Comparison of ENCODE assay signal across 28 cellular contexts in the genomic region with DNA sequence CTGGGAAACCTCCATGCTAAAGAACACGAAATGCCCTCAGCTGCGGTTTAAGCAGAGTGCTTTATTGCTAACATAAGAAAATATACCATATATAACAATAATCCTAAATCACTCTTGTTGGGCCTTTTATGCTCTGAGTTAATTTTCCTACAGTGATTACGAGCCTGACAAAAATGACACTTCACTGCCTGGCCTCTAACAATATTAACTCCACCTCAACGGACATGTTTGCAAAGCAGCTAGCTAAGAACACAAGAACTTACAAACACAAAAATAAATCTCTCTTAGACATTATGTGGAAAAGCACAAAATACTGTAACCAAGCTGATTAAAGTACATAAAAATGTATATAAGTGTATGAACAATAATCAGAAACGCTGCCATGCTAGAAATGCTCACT.
DNase-seq lines count a peak whose midpoint lies in the region; ATAC-seq and TF ChIP-seq lines count a peak whose summit lies in the region.
"Had no signal": no experiment of that assay in that cellular context is flagged by ENCODE, and none has a peak within 500 bp of the region (broad histone marks: within the 10 kb centered on the region; RNA-seq: fewer than 3 reads in every experiment).

No MANE protein-coding gene starts in this region.

- H3K79me2 ChIP-seq in ACC112 (ENCODE audit: control insufficient read depth, insufficient read depth, low read length, unreplicated experiment): peaks cover 69% of the 10 kb centered on the region
- peaks cover 51% of the 10 kb centered on the region for H3K79me2 ChIP-seq in OCI-LY1 (ENCODE audit: insufficient read depth, low read length)

- peaks cover 1% of the 10 kb centered on the region for H3K9me3 Mint-ChIP-seq in nephron progenitor cell
- H3K9me3 Mint-ChIP-seq: activated T-cell treated with anti-CD3 and anti-CD28 coated beads, Interleukin-2, amount 50 U/mL, for 4 hours had no signal

- H3K4me3 ChIP-seq in ACC112 (ENCODE audit: low read depth, low read length): no peak overlapping the region
- no peak overlapping the region for H3K4me3 ChIP-seq in OCI-LY1 (ENCODE audit: low read depth, low read length, poor library complexity, severe bottlenecking)
- peak overlapping the region; percentile 43 for H3K4me3 ChIP-seq in endocrine pancreas (ENCODE audit: control insufficient read depth, insufficient read depth, low read length)
- H3K4me3 ChIP-seq: BLaER1, cardiac muscle cell, gastrocnemius medialis, pancreas, upper lobe of left lung had no signal

- peak overlapping the region; percentile 85 for H3K27ac Mint-ChIP-seq in nephron progenitor cell

- H3K9me2 ChIP-seq in OCI-LY1 (ENCODE audit: low read depth, low read length): no peaks in the 10 kb centered on the region

- no peak overlapping the region for H3K4me2 ChIP-seq in OCI-LY1 (ENCODE audit: low read length)
- H3K4me2 ChIP-seq: BLaER1 had no signal

- H3K4me3 Mint-ChIP-seq in nephron progenitor cell: no peak overlapping the region
- H3K4me3 Mint-ChIP-seq: activated T-cell treated with anti-CD3 and anti-CD28 coated beads, Interleukin-2, amount 50 U/mL, for 4 hours had no signal

- peaks cover 7% of the 10 kb centered on the region; the same call in 1 of the 2 replicates for H4K20me1 ChIP-seq in OCI-LY1 (ENCODE audit: insufficient read depth, low read length)

- no peak for ATAC-seq in HG02798 (IDR thresholded peaks at IDR 0.05; ENCODE audit: poor library complexity, unreplicated experiment)
- ATAC-seq in GM18502 (IDR thresholded peaks at IDR 0.05; ENCODE audit: poor library complexity, unreplicated experiment): no peak
- ATAC-seq in HG02588 (IDR thresholded peaks at IDR 0.05; ENCODE audit: unreplicated experiment): no peak
- ATAC-seq: gastrocnemius medialis, HCT116, left cardiac atrium, pancreas, right cardiac atrium, Right ventricle myocardium inferior had no signal

- H3K27ac ChIP-seq in ACC112 (ENCODE audit: low read depth, low read length) (peak overlapping the region; percentile 27; the same call in 1 of the 2 replicates), OCI-LY1 (ENCODE audit: low read depth, low read length, poor library complexity, severe bottlenecking) (peak overlapping the region; percentile 3)
- H3K27ac ChIP-seq: BLaER1, cardiac muscle cell, gastrocnemius medialis, HL-60, pancreas, upper lobe of left lung had no signal

- H3K36me3 Mint-ChIP-seq in nephron progenitor cell (ENCODE audit: low read depth): peaks cover 41% of the 10 kb centered on the region

- no peak overlapping the region for H2AFZ ChIP-seq in ACC112 (ENCODE audit: low read length, unreplicated experiment)
- H2AFZ ChIP-seq in OCI-LY1 (ENCODE audit: low read length): no peak overlapping the region

- no peak for TF ChIP-seq CTCF in OCI-LY1 (IDR thresholded peaks at IDR 0.05; ENCODE audit: low read length)
- no peak for TF ChIP-seq CTCF in nephron progenitor cell (IDR thresholded peaks at IDR 0.05)

- peaks cover 61% of the 10 kb centered on the region for H3K4me1 Mint-ChIP-seq in nephron progenitor cell

- H3K36me3 ChIP-seq in ACC112 (ENCODE audit: insufficient read depth, low read length) (no peaks in the 10 kb centered on the region), OCI-LY1 (ENCODE audit: insufficient read depth, low read length) (peaks cover 6% of the 10 kb centered on the region), endocrine pancreas (ENCODE audit: control insufficient read depth, insufficient read depth, low read length) (no peaks in the 10 kb centered on the region)
- H3K36me3 ChIP-seq: cardiac muscle cell, gastrocnemius medialis, pancreas, upper lobe of left lung had no signal

- H3K4me1 ChIP-seq in ACC112 (ENCODE audit: control insufficient read depth, insufficient read depth, low read length, unreplicated experiment): peaks cover 5% of the 10 kb centered on the region
- peaks cover 46% of the 10 kb centered on the region for H3K4me1 ChIP-seq in OCI-LY1 (ENCODE audit: insufficient read depth, low read length, severe bottlenecking)
- peaks cover 11% of the 10 kb centered on the region for H3K4me1 ChIP-seq in endocrine pancreas (ENCODE audit: control insufficient read depth, insufficient read depth, low read length)
- H3K4me1 ChIP-seq: Caco-2 had no signal

- H3K9ac ChIP-seq in OCI-LY1 (ENCODE audit: low read length) (no peak overlapping the region), endocrine pancreas (ENCODE audit: control insufficient read depth, insufficient read depth, low read length) (no peak overlapping the region)
- H3K9ac ChIP-seq: BLaER1 had no signal

- peaks cover 4% of the 10 kb centered on the region; the same call in 1 of the 2 replicates for H3F3A ChIP-seq in OCI-LY1 (ENCODE audit: insufficient read depth, low read length)

- DNase-seq in nephron progenitor cell: no peak
- DNase-seq in COR-L47 (lab: John Stamatoyannopoulos, UW): no peak
- DNase-seq: activated CD8-positive, alpha-beta memory T cell treated with anti-CD3 and anti-CD28 coated beads for 24 hours; activated naive CD4-positive, alpha-beta T cell treated with Interleukin-2 at 50 U/mL for 16 hours; activated T-cell treated with anti-CD3 and anti-CD28 coated beads, Interleukin-2, amount 50 U/mL, for 4 hours; Caco-2; cortex of kidney; gastrocnemius medialis; GDM1; left cardiac atrium; mesendoderm; NCI-H446 treated with DMSO at 0.1 percent for 48 hours; OCI-M1; pancreas; right cardiac atrium; stimulated activated CD4-positive, alpha-beta T cell treated with anti-CD3 and anti-CD28 coated beads, Interleukin-2, amount 100 ng/mL, for 48 hours; upper lobe of left lung had no signal

- H3K9me3 ChIP-seq in OCI-LY1 (ENCODE audit: low read length) (no peaks in the 10 kb centered on the region), endocrine pancreas (ENCODE audit: control insufficient read depth, low read length) (no peaks in the 10 kb centered on the region)
- H3K9me3 ChIP-seq: BLaER1, Caco-2, gastrocnemius medialis, pancreas, upper lobe of left lung had no signal

- H3K27me3 ChIP-seq in ACC112 (ENCODE audit: insufficient read depth, low read length): no peaks in the 10 kb centered on the region
- H3K27me3 ChIP-seq in OCI-LY1 (ENCODE audit: insufficient read depth, low read length): no peaks in the 10 kb centered on the region
- H3K27me3 ChIP-seq in endocrine pancreas (ENCODE audit: control insufficient read depth, insufficient read depth, low read length): no peaks in the 10 kb centered on the region
- H3K27me3 ChIP-seq: BLaER1, cardiac muscle cell, gastrocnemius medialis, pancreas, upper lobe of left lung had no signal

- no peaks in the 10 kb centered on the region for H3K27me3 Mint-ChIP-seq in nephron progenitor cell (ENCODE audit: low read depth, poor library complexity)
